1 cellular context compared by ENCODE assay signal in the genomic region with DNA sequence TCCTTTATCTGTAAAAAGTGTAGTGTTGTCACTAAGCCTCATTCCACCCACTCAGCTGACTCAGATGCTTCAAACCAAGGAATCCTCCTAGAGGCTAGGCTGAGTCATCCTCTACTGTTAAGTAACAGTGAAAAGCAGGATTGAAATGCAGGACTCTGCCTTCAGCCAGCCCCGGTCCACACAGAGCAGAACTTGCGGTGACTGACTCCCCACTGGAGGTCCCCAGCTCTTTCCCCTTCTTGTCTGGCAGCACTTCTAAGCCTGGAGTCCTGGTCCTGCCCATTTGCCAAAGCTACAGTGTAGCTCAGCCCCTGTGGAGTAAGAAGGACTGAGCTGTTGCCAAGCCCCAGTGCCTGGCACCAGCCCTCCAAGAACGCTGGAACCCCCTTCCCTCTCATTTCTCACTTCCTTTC.
TF ChIP-seq lines count a peak whose summit lies in the region.

No MANE protein-coding gene starts in this region.

TF ChIP-seq in GM23338, 12 proteins besides CTCF, POLR2A, EP300 and RAD21 (continued from another document):
- TF ChIP-seq, protein P1, sequence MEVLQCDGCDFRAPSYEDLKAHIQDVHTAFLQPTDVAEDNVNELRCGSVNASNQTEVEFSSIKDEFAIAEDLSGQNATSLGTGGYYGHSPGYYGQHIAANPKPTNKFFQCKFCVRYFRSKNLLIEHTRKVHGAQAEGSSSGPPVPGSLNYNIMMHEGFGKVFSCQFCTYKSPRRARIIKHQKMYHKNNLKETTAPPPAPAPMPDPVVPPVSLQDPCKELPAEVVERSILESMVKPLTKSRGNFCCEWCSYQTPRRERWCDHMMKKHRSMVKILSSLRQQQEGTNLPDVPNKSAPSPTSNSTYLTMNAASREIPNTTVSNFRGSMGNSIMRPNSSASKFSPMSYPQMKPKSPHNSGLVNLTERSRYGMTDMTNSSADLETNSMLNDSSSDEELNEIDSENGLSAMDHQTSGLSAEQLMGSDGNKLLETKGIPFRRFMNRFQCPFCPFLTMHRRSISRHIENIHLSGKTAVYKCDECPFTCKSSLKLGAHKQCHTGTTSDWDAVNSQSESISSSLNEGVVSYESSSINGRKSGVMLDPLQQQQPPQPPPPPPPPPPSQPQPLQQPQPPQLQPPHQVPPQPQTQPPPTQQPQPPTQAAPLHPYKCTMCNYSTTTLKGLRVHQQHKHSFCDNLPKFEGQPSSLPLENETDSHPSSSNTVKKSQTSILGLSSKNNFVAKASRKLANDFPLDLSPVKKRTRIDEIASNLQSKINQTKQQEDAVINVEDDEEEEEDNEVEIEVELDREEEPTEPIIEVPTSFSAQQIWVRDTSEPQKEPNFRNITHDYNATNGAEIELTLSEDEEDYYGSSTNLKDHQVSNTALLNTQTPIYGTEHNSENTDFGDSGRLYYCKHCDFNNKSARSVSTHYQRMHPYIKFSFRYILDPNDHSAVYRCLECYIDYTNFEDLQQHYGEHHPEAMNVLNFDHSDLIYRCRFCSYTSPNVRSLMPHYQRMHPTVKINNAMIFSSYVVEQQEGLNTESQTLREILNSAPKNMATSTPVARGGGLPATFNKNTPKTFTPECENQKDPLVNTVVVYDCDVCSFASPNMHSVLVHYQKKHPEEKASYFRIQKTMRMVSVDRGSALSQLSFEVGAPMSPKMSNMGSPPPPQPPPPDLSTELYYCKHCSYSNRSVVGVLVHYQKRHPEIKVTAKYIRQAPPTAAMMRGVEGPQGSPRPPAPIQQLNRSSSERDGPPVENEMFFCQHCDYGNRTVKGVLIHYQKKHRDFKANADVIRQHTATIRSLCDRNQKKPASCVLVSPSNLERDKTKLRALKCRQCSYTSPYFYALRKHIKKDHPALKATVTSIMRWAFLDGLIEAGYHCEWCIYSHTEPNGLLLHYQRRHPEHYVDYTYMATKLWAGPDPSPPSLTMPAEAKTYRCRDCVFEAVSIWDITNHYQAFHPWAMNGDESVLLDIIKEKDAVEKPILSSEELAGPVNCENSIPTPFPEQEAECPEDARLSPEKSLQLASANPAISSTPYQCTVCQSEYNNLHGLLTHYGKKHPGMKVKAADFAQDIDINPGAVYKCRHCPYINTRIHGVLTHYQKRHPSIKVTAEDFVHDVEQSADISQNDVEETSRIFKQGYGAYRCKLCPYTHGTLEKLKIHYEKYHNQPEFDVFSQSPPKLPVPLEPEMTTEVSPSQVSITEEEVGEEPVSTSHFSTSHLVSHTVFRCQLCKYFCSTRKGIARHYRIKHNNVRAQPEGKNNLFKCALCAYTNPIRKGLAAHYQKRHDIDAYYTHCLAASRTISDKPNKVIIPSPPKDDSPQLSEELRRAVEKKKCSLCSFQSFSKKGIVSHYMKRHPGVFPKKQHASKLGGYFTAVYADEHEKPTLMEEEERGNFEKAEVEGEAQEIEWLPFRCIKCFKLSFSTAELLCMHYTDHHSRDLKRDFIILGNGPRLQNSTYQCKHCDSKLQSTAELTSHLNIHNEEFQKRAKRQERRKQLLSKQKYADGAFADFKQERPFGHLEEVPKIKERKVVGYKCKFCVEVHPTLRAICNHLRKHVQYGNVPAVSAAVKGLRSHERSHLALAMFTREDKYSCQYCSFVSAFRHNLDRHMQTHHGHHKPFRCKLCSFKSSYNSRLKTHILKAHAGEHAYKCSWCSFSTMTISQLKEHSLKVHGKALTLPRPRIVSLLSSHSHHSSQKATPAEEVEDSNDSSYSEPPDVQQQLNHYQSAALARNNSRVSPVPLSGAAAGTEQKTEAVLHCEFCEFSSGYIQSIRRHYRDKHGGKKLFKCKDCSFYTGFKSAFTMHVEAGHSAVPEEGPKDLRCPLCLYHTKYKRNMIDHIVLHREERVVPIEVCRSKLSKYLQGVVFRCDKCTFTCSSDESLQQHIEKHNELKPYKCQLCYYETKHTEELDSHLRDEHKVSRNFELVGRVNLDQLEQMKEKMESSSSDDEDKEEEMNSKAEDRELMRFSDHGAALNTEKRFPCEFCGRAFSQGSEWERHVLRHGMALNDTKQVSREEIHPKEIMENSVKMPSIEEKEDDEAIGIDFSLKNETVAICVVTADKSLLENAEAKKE (CRISPR knock-in tag; IDR thresholded peaks at IDR 0.05): no peak
TF ChIP-seq in GM23338: peak in this region for 0.
